ENCODE assay signal across 2 cellular contexts in genomic region chr7:52639126-52639525, GRCh38.
TF ChIP-seq lines count a peak whose summit lies in the region.

No MANE protein-coding gene starts in this region.

TF ChIP-seq in GM23338, 12 proteins besides CTCF, POLR2A, EP300 and RAD21:
- TF ChIP-seq EZH2 (IDR thresholded peaks at IDR 0.05; ENCODE audit: low read depth, unreplicated experiment) (no peak), ZNF462 (CRISPR knock-in tag; IDR thresholded peaks at IDR 0.05) (0 out of 2 replicates have a peak, but pooled peaks have one; percentile 7), EZH2phosphoT487 (IDR thresholded peaks at IDR 0.05; ENCODE audit: unreplicated experiment) (no peak), ZNF331 (CRISPR knock-in tag; IDR thresholded peaks at IDR 0.05; ENCODE audit: low read depth) (no peak)

TF ChIP-seq in H1, 55 proteins besides CTCF, POLR2A, EP300 and RAD21:
- TF ChIP-seq BRCA1 (IDR thresholded peaks at IDR 0.05; ENCODE audit: low read depth, low read length) = no peak
- no peak for TF ChIP-seq SIRT6 (IDR thresholded peaks at IDR 0.05; ENCODE audit: low read length)
- TF ChIP-seq TEAD4 (IDR thresholded peaks at IDR 0.05; ENCODE audit: low read depth, low read length) = peak; percentile 69
- TF ChIP-seq KDM1A (IDR thresholded peaks at IDR 0.05; ENCODE audit: borderline replicate concordance, low read length) = no peak
